ENCODE assay signal across 8 cellular contexts in genomic region chr15:56886878-56887781, GRCh38. TPM values are rescaled to one million over a fixed set of nuclear protein-coding genes. Genes with fewer than 3 reads are reported as not detected.
DNase-seq lines count a peak whose midpoint lies in the region; ATAC-seq and TF ChIP-seq lines count a peak whose summit lies in the region.

No MANE protein-coding gene starts in this region.

- DNase-seq in AML-193 (lab: John Stamatoyannopoulos, UW) (peak; percentile 87 to 88), NCI-H345 (lab: John Stamatoyannopoulos, UW) (peak; percentile 87), cerebellum (ENCODE audit: low spot score) (peak; percentile 94), kidney epithelial cell (ENCODE audit: low read depth) (peak; percentile 64)
- DNase-seq in activated CD4-positive, alpha-beta T cell treated with anti-CD3 and anti-CD28 coated beads for 1 hour = peak; percentile 69
- DNase-seq in stimulated activated CD4-positive, alpha-beta T cell treated with anti-CD3 and anti-CD28 coated beads, Interleukin-15, amount 100 ng/mL, for 1 hour (ENCODE audit: low read depth in 1 of 2, low spot score in 1 of 2) = peak; percentile 63 to 75

- ATAC-seq in GM19035 (IDR thresholded peaks at IDR 0.05; ENCODE audit: unreplicated experiment) (peak; percentile 77), HG03280 (IDR thresholded peaks at IDR 0.05; ENCODE audit: unreplicated experiment) (peak; percentile 88)

- H3K36me3 ChIP-seq in kidney epithelial cell (ENCODE audit: control insufficient read depth, insufficient read depth, low read length) = no peaks in the 10 kb centered on the region

- H3K27me3 ChIP-seq in kidney epithelial cell (ENCODE audit: control insufficient read depth, insufficient read depth, low read length) = no peaks in the 10 kb centered on the region

- peak overlapping the region; percentile 54 for H3K4me3 ChIP-seq in kidney epithelial cell (ENCODE audit: low read depth, low read length)

- no peak for TF ChIP-seq CTCF in kidney epithelial cell (IDR thresholded peaks at IDR 0.05; ENCODE audit: insufficient read depth, low read length, poor library complexity, severe bottlenecking)

RNA-seq across cellular contexts. Expression of gene TCF12, which starts 31.3 kb away (rescaled TPM):
- 250 TPM for total RNA-seq in cerebellum
- total RNA-seq in kidney epithelial cell = 84.6 and 90.0 TPM in 2 replicates

Comparison
In these comparisons a context has a peak if more than half of its experiments do, and no peak if none do; other contexts are left out.
1. Peak in every context shown above with its lines: DNase-seq, ATAC-seq and H3K4me3 ChIP-seq.